25 cellular contexts compared by ENCODE assay signal in genomic region chr17:28402224-28402630, GRCh38. TPM values are rescaled to one million over a fixed set of nuclear protein-coding genes. Genes with fewer than 3 reads are reported as not detected.
DNase-seq lines count a peak whose midpoint lies in the region; ATAC-seq and TF ChIP-seq lines count a peak whose summit lies in the region.
"Had no signal": no experiment of that assay in that cellular context is flagged by ENCODE, and none has a peak within 500 bp of the region (broad histone marks: within the 10 kb centered on the region; RNA-seq: fewer than 3 reads in every experiment).

No MANE protein-coding gene starts in this region.

- no peak overlapping the region for H3T11ph ChIP-seq in H9 (ENCODE audit: low read length)

- H4K8ac ChIP-seq in H9 (replicated peaks; ENCODE audit: insufficient read length, low read depth, low read length), result no peak overlapping the region

- H4K91ac ChIP-seq in H9 (ENCODE audit: insufficient read length, low read depth, low read length), result no peak overlapping the region

- no peak overlapping the region for H3K4ac ChIP-seq in H9 (ENCODE audit: low read depth, low read length)

- WGBS in H9 (ENCODE audit: extremely low coverage, insufficient read length, low lambda C conversion rate), result no CpG with 5 or more reads among the region's 3 CpGs

- peak overlapping the region; percentile 23 for H3K4me2 ChIP-seq in H9 (ENCODE audit: insufficient read depth, insufficient read length, low read length)

- no peak overlapping the region for H3K18ac ChIP-seq in H9 (ENCODE audit: insufficient read length, low read depth, low read length)

- TF ChIP-seq POLR2A in erythroblast (IDR thresholded peaks at IDR 0.05; ENCODE audit: low read length), result no peak

- H3K4me3 Mint-ChIP-seq in H9, result peak overlapping the region in 1 of 2 experiments; percentile 60; a peak in 2 of 5 replicates
- H3K4me3 Mint-ChIP-seq in activated T-helper 17 cell treated with anti-CD3 and anti-CD28 coated beads, Interleukin-2, amount 50 U/mL, for 72 hours, result no peak overlapping the region
- H3K4me3 Mint-ChIP-seq: activated CD4-positive, alpha-beta memory T cell treated with anti-CD3 and anti-CD28 coated beads, Interleukin-2, amount 10 ng/mL, durations not matched to agents 7 days and 5 days; activated naive CD8-positive, alpha-beta T cell treated with anti-CD3 and anti-CD28 coated beads, Interleukin-2, amount 10 ng/mL, durations not matched to agents 7 days and 5 days had no signal

- no peak overlapping the region for H4K5ac ChIP-seq in H9 (ENCODE audit: insufficient read length, low read depth, low read length)

- H3K79me1 ChIP-seq in H9 (ENCODE audit: insufficient read depth, low read depth, low read length, poor library complexity, severe bottlenecking), result no peaks in the 10 kb centered on the region

- no peaks in the 10 kb centered on the region for H3K79me2 ChIP-seq in H9 (ENCODE audit: insufficient read depth, low read length)

- H3K23ac ChIP-seq in H9 (ENCODE audit: insufficient read length, low read depth, low read length), result no peak overlapping the region

- H3K23me2 ChIP-seq in H9 (ENCODE audit: insufficient read length, low read depth, low read length, poor library complexity, severe bottlenecking), result peaks cover 9% of the 10 kb centered on the region

- H2BK5ac ChIP-seq in H9 (ENCODE audit: insufficient read length, low read length), result no peak overlapping the region

- no peak overlapping the region for H2AK5ac ChIP-seq in H9 (ENCODE audit: insufficient read length, low read length)

- no peak overlapping the region for H2BK15ac ChIP-seq in H9 (ENCODE audit: low read depth, low read length)

- H3K27ac ChIP-seq in H9 (ENCODE audit: insufficient read length, low read depth, low read length), result no peak overlapping the region
- H3K27ac ChIP-seq: C4-2B, epithelial cell of prostate, left lung had no signal

- no peak overlapping the region for H2BK20ac ChIP-seq in H9 (ENCODE audit: low read depth, low read length, poor library complexity, severe bottlenecking)

- H2BK120ac ChIP-seq in H9 (ENCODE audit: low read depth, low read length, poor library complexity, severe bottlenecking), result no peak overlapping the region

- no peaks in the 10 kb centered on the region for H3K9me3 Mint-ChIP-seq in H9
- H3K9me3 Mint-ChIP-seq in activated T-helper 17 cell treated with anti-CD3 and anti-CD28 coated beads, Interleukin-2, amount 50 U/mL, for 72 hours, result no peaks in the 10 kb centered on the region
- H3K9me3 Mint-ChIP-seq: activated CD4-positive, alpha-beta memory T cell treated with anti-CD3 and anti-CD28 coated beads, Interleukin-2, amount 10 ng/mL, durations not matched to agents 7 days and 5 days; activated naive CD8-positive, alpha-beta T cell treated with anti-CD3 and anti-CD28 coated beads, Interleukin-2, amount 10 ng/mL, durations not matched to agents 7 days and 5 days; brain had no signal

- no peak for ATAC-seq in activated T-helper 17 cell treated with anti-CD3 and anti-CD28 coated beads, Interleukin-2, amount 50 U/mL, for 72 hours (replicated peaks)
- no peak for ATAC-seq in HG03025 (IDR thresholded peaks at IDR 0.05; ENCODE audit: low FRiP score, unreplicated experiment)
- ATAC-seq: left lung, mucosa of descending colon, Right ventricle myocardium inferior had no signal

- no peaks in the 10 kb centered on the region for H4K20me1 ChIP-seq in H9 (ENCODE audit: control insufficient read depth, insufficient read depth, insufficient read length)

- no peak overlapping the region for H3K56ac ChIP-seq in H9 (ENCODE audit: insufficient read length, low read depth, low read length)

- H3K14ac ChIP-seq in H9 (ENCODE audit: insufficient read depth, low read length), result no peak overlapping the region; the same call in 1 of the 2 replicates

- peaks cover 0 to 13% (median 5%) of the 10 kb centered on the region in 3 experiments; a peak in 2 of 7 replicates for H3K36me3 Mint-ChIP-seq in H9 (ENCODE audit: insufficient read depth in 1 of 3, low read depth in 3 of 3)
- H3K36me3 Mint-ChIP-seq in activated T-helper 17 cell treated with anti-CD3 and anti-CD28 coated beads, Interleukin-2, amount 50 U/mL, for 72 hours (ENCODE audit: low read depth), result peaks cover 7% of the 10 kb centered on the region

- no peak overlapping the region for H3K9ac ChIP-seq in H9 (ENCODE audit: extremely low read depth, insufficient read length, low read length)

- TF ChIP-seq CTCF in H9 (conservative IDR thresholded peaks at IDR 0.05) (no peak), GM20000 (IDR thresholded peaks at IDR 0.05; ENCODE audit: extremely low read depth, missing control alignments) (no peak)

- no peak overlapping the region for H2BK12ac ChIP-seq in H9 (ENCODE audit: insufficient read length, low read depth, low read length)

- peak; percentile 15 for DNase-seq in NCI-H526 treated with DMSO at 0.1 percent for 48 hours (lab: John Stamatoyannopoulos, UW)
- no peak for DNase-seq in NCI-H526 (lab: John Stamatoyannopoulos, UW)
- DNase-seq in H9, result peak; percentile 84
- DNase-seq in mesenteric fat pad (ENCODE audit: low spot score), result peak; percentile 49
- no peak for DNase-seq in GM20000 (ENCODE audit: low spot score)
- DNase-seq in erythroblast (lab: John Stamatoyannopoulos, UW), result no peak
- DNase-seq: activated CD4-positive, alpha-beta memory T cell treated with anti-CD3 and anti-CD28 coated beads, Interleukin-2, amount 10 ng/mL, durations not matched to agents 7 days and 5 days; activated naive CD8-positive, alpha-beta T cell treated with anti-CD3 and anti-CD28 coated beads, Interleukin-2, amount 10 ng/mL, durations not matched to agents 7 days and 5 days; activated T-cell treated with anti-CD3 and anti-CD28 coated beads, Interleukin-2, amount 50 U/mL, for 1 hour; EL; Kasumi-1; left lung; mucosa of descending colon; NCI-H1105; NCI-H2171; nucleus accumbens; stimulated activated CD4-positive, alpha-beta T cell treated with anti-CD3 and anti-CD28 coated beads, Interleukin-12 subunit alpha, Interleukin-12 subunit beta, amount 100 ng/mL, for 4 hours had no signal

- peaks cover 81% of the 10 kb centered on the region for H3K27me3 Mint-ChIP-seq in H9 (ENCODE audit: low read depth)
- no peaks in the 10 kb centered on the region for H3K27me3 Mint-ChIP-seq in activated T-helper 17 cell treated with anti-CD3 and anti-CD28 coated beads, Interleukin-2, amount 50 U/mL, for 72 hours
- H3K27me3 Mint-ChIP-seq: activated naive CD8-positive, alpha-beta T cell treated with anti-CD3 and anti-CD28 coated beads, Interleukin-2, amount 10 ng/mL, durations not matched to agents 7 days and 5 days had no signal

- no peak overlapping the region for H2AFZ ChIP-seq in H9 (ENCODE audit: low read length)

- H3K4me1 ChIP-seq in H9 (ENCODE audit: insufficient read depth, low read length), result peaks cover 8% of the 10 kb centered on the region; the same call in 1 of the 2 replicates

- peaks cover 47% of the 10 kb centered on the region in 2 experiments for H3K4me1 Mint-ChIP-seq in H9
- H3K4me1 Mint-ChIP-seq in activated T-helper 17 cell treated with anti-CD3 and anti-CD28 coated beads, Interleukin-2, amount 50 U/mL, for 72 hours, result peaks cover 13% of the 10 kb centered on the region

- no peak overlapping the region for H3K27ac Mint-ChIP-seq in H9
- H3K27ac Mint-ChIP-seq in activated T-helper 17 cell treated with anti-CD3 and anti-CD28 coated beads, Interleukin-2, amount 50 U/mL, for 72 hours, result peak overlapping the region; percentile 68
- H3K27ac Mint-ChIP-seq: activated CD4-positive, alpha-beta memory T cell treated with anti-CD3 and anti-CD28 coated beads, Interleukin-2, amount 10 ng/mL, durations not matched to agents 7 days and 5 days; activated naive CD8-positive, alpha-beta T cell treated with anti-CD3 and anti-CD28 coated beads, Interleukin-2, amount 10 ng/mL, durations not matched to agents 7 days and 5 days had no signal

- no peaks in the 10 kb centered on the region; the same call in 1 of the 2 replicates for H3K27me3 ChIP-seq in H9 (ENCODE audit: insufficient read depth, low read length)

- H3K9me3 ChIP-seq in H9 (ENCODE audit: control insufficient read depth, low read depth, low read length), result no peaks in the 10 kb centered on the region
- H3K9me3 ChIP-seq: left lung, mucosa of descending colon had no signal

RNA-seq across cellular contexts. Expression of gene SLC46A1, which starts 3.8 kb away (rescaled TPM):
- total RNA-seq in H9 (2021), result 8.7 and 9.1 TPM in 2 replicates
- total RNA-seq in activated T-helper 17 cell treated with anti-CD3 and anti-CD28 coated beads, Interleukin-2, amount 50 U/mL, for 72 hours, result 1 to 10 TPM; 2.5 to 4.4 TPM
- total RNA-seq in mesenteric fat pad, result 13.0 TPM

RNA-seq across cellular contexts. Expression of gene SARM1, which starts 30.7 kb away (rescaled TPM):
- 5.1 and 5.4 TPM in 2 replicates for total RNA-seq in H9 (2021)
- 10 to 100 TPM; 30.1 to 33.7 TPM for total RNA-seq in activated T-helper 17 cell treated with anti-CD3 and anti-CD28 coated beads, Interleukin-2, amount 50 U/mL, for 72 hours
- 10.7 TPM for total RNA-seq in mesenteric fat pad

RNA-seq across cellular contexts. Expression of gene VTN, which starts 32.1 kb away (rescaled TPM):
- total RNA-seq in H9 (2021) (0.13 TPM in 1 of 2 replicates, not detected in the other), mesenteric fat pad (2.1 TPM)
- total RNA-seq in activated T-helper 17 cell treated with anti-CD3 and anti-CD28 coated beads, Interleukin-2, amount 50 U/mL, for 72 hours, result under 1 TPM; 0.16 to 0.43 TPM

RNA-seq across cellular contexts. Expression of gene SEBOX, which starts 37.2 kb away (rescaled TPM):
- total RNA-seq in H9 (2021) (not detected in 2 replicates), mesenteric fat pad (not detected)
- not detected for total RNA-seq in activated T-helper 17 cell treated with anti-CD3 and anti-CD28 coated beads, Interleukin-2, amount 50 U/mL, for 72 hours
- total RNA-seq: activated CD4-positive, alpha-beta memory T cell treated with anti-CD3 and anti-CD28 coated beads, Interleukin-2, amount 10 ng/mL, durations not matched to agents 7 days and 5 days; activated naive CD8-positive, alpha-beta T cell treated with anti-CD3 and anti-CD28 coated beads, Interleukin-2, amount 10 ng/mL, durations not matched to agents 7 days and 5 days; frontal cortex; left lung; mucosa of descending colon; Right ventricle myocardium inferior; temporal lobe had no signal

RNA-seq across cellular contexts. Expression of gene POLDIP2, which starts 44.9 kb away (rescaled TPM):
- total RNA-seq in H9 (2021), result 82.8 and 83.3 TPM in 2 replicates
- 100 to 1,000 TPM in 1 of 2 donors, 10 to 100 TPM in 1; 48.9 to 109 TPM for total RNA-seq in activated T-helper 17 cell treated with anti-CD3 and anti-CD28 coated beads, Interleukin-2, amount 50 U/mL, for 72 hours
- total RNA-seq in mesenteric fat pad, result 79.3 TPM

Comparison
In these comparisons a context has a peak if more than half of its experiments do, and no peak if none do; other contexts are left out.
1. DNase-seq: peak in NCI-H526 treated with DMSO at 0.1 percent for 48 hours (single experiment), H9 (single experiment) and mesenteric fat pad (single experiment); none in NCI-H526 (0 of 2), GM20000 (single experiment) and erythroblast (0 of 2).